Comparison of ENCODE assay signal across 8 cellular contexts in genomic region chr12:109475993-109476806, GRCh38.
DNase-seq lines count a peak whose midpoint lies in the region; ATAC-seq and TF ChIP-seq lines count a peak whose summit lies in the region.

No MANE protein-coding gene starts in this region.

- no peak for ATAC-seq in GM19324 (IDR thresholded peaks at IDR 0.05; ENCODE audit: low FRiP score, unreplicated experiment)

- H3K9ac ChIP-seq in HUES6 (ENCODE audit: low read length) (peak overlapping the region; percentile 97), mucosa of rectum (ENCODE audit: low read depth in 1 of 2, low read length in 2 of 2) (peak overlapping the region; percentile 92 to 99)

- H3K27ac ChIP-seq in ACC112 (ENCODE audit: low read depth, low read length): peak overlapping the region; percentile 85; the same call in 1 of the 2 replicates
- H3K27ac ChIP-seq in HUES6 (ENCODE audit: low read depth, low read length): peak overlapping the region; percentile 99; the same call in 1 of the 2 replicates
- peak overlapping the region; percentile 91 to 95 for H3K27ac ChIP-seq in mucosa of rectum (ENCODE audit: low read depth in 2 of 2, low read length in 2 of 2)

- TF ChIP-seq CTCF in cardiac fibroblast (IDR thresholded peaks at IDR 0.05; ENCODE audit: low read depth, low read length) (no peak), GM10266 (IDR thresholded peaks at IDR 0.05; ENCODE audit: control insufficient read depth, insufficient read depth, low read depth, missing control alignments) (no peak)

- no peaks in the 10 kb centered on the region for H3K9me3 ChIP-seq in HUES6 (ENCODE audit: control insufficient read depth, insufficient read depth, low read depth, low read length)
- no peaks in the 10 kb centered on the region for H3K9me3 ChIP-seq in mucosa of rectum (ENCODE audit: control insufficient read depth in 2 of 2, low read length in 2 of 2)

- H3K4me3 ChIP-seq in ACC112 (ENCODE audit: low read depth, low read length) (peak overlapping the region; percentile 85), HUES6 (ENCODE audit: low read depth, low read length) (peak overlapping the region; percentile 97), cardiac fibroblast (replicated peaks in 1 of 2; ENCODE audit: low read depth in 2 of 2, low read length in 2 of 2) (peak overlapping the region; percentile 90 to 93), mucosa of rectum (ENCODE audit: low read length in 2 of 2) (peak overlapping the region; percentile 92 to 99)

- DNase-seq in cardiac fibroblast (ENCODE audit: low read depth in 2 of 2): peak in 1 of 2 donors; percentile 29
- DNase-seq in NCI-H345 treated with DMSO at 0.1 percent for 48 hours (lab: John Stamatoyannopoulos, UW; ENCODE audit: unreplicated experiment): no peak
- DNase-seq in GM10266 (ENCODE audit: extremely low spot score): no peak
- no peak for DNase-seq in HuH-7.5 (ENCODE audit: low spot score)

- H3K27me3 ChIP-seq in ACC112 (ENCODE audit: insufficient read depth, low read length) (no peaks in the 10 kb centered on the region), HUES6 (ENCODE audit: control insufficient read depth, insufficient read depth, low read length) (no peaks in the 10 kb centered on the region), mucosa of rectum (ENCODE audit: control insufficient read depth in 2 of 2, insufficient read depth in 2 of 2, low read length in 2 of 2) (no peaks in the 10 kb centered on the region)

- peaks cover 16% of the 10 kb centered on the region for H3K4me1 ChIP-seq in ACC112 (ENCODE audit: control insufficient read depth, insufficient read depth, low read length, unreplicated experiment)
- H3K4me1 ChIP-seq in HUES6 (ENCODE audit: control insufficient read depth, insufficient read depth, low read length): peaks cover 11% of the 10 kb centered on the region; the same call in 1 of the 2 replicates
- H3K4me1 ChIP-seq in mucosa of rectum (ENCODE audit: control insufficient read depth in 2 of 2, insufficient read depth in 2 of 2, low read length in 2 of 2): peaks cover 12 to 20% of the 10 kb centered on the region in 2 donors

- H3K79me2 ChIP-seq in ACC112 (ENCODE audit: control insufficient read depth, insufficient read depth, low read length, unreplicated experiment): peaks cover 85% of the 10 kb centered on the region

- no peaks in the 10 kb centered on the region for H3K36me3 ChIP-seq in ACC112 (ENCODE audit: insufficient read depth, low read length)
- H3K36me3 ChIP-seq in HUES6 (ENCODE audit: control insufficient read depth, insufficient read depth, low read length): peaks cover 10% of the 10 kb centered on the region; the same call in 1 of the 2 replicates
- H3K36me3 ChIP-seq in mucosa of rectum (ENCODE audit: control insufficient read depth in 2 of 2, insufficient read depth in 2 of 2, low read length in 2 of 2): peaks cover 0 to 4% of the 10 kb centered on the region in 2 donors

- H2AFZ ChIP-seq in ACC112 (ENCODE audit: low read length, unreplicated experiment): no peak overlapping the region
